ENCODE assay signal across 10 cellular contexts in the genomic region with DNA sequence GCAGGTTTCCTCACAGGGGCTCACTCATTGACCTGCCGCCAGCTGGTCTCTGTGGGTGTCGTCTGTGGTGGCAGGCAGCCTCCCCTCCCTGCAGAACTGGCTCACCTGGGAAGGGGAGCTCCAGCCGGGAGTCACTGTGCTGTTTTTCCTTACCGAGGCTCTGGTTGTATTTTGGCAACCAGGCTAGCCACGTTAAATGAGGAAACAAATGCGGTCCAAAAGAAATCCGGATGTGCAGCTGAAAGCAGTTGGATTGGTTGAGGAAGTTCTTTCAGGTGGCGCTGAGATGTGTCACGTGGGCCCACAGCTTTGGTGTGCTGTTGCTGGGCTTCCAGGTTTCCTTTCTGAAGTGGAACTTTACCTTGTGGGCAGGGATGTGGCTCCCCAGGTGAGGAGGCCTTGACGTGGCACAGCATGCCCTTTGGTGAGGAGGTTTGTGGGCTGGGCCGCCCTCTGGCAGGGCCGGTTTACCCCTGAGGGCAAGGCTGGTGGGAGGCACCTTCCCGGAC. TPM values are rescaled to one million over a fixed set of nuclear protein-coding genes. Genes with fewer than 3 reads are reported as not detected.
A peak's percentile ranks its signal among the peaks of the same experiment; 100 is the strongest.
DNase-seq lines count a peak whose midpoint lies in the region; ATAC-seq and TF ChIP-seq lines count a peak whose summit lies in the region.
"Had no signal": no experiment of that assay in that cellular context is flagged by ENCODE, and none has a peak within 500 bp of the region (broad histone marks: within the 10 kb centered on the region; RNA-seq: fewer than 3 reads in every experiment).

No MANE protein-coding gene starts in this region.

- TF ChIP-seq CTCF in Calu3 (IDR thresholded peaks at IDR 0.05; ENCODE audit: unreplicated experiment) (no peak), left lung (IDR thresholded peaks at IDR 0.05) (no peak)

- no peaks in the 10 kb centered on the region for H3K27me3 Mint-ChIP-seq in Calu3 (ENCODE audit: unreplicated experiment)
- H3K27me3 Mint-ChIP-seq in activated CD4-positive, alpha-beta memory T cell treated with anti-CD3 and anti-CD28 coated beads, Interleukin-2, amount 10 ng/mL, durations not matched to agents 7 days and 5 days = no peaks in the 10 kb centered on the region

- no TSS peak for BruUV-seq in Calu3 (replicated peaks; lab: Mats Ljungman, UMichigan)

- no peak overlapping the region for H3K27ac Mint-ChIP-seq in Calu3 (ENCODE audit: unreplicated experiment)
- no peak overlapping the region for H3K27ac Mint-ChIP-seq in activated CD4-positive, alpha-beta memory T cell treated with anti-CD3 and anti-CD28 coated beads, Interleukin-2, amount 10 ng/mL, durations not matched to agents 7 days and 5 days

- no peaks in the 10 kb centered on the region for H3K36me3 ChIP-seq in left lung
- H3K36me3 ChIP-seq in MG63 = no peaks in the 10 kb centered on the region

- peaks cover 3 to 29% of the 10 kb centered on the region in 2 donors for H3K4me1 ChIP-seq in left lung

- H3K4me3 Mint-ChIP-seq in Calu3 (ENCODE audit: low read depth, unreplicated experiment) = no peak overlapping the region
- H3K4me3 Mint-ChIP-seq in activated CD4-positive, alpha-beta memory T cell treated with anti-CD3 and anti-CD28 coated beads, Interleukin-2, amount 10 ng/mL, durations not matched to agents 7 days and 5 days = no peak overlapping the region

- POLR2A ChIA-PET in activated CD4-positive, alpha-beta memory T cell treated with anti-CD3 and anti-CD28 coated beads, Interleukin-2, amount 10 ng/mL, durations not matched to agents 7 days and 5 days (lab: Charles Lee) = interaction anchor here (0.9 kb wide), 1 partner anchor 14 kb away, joined by 3 read pairs; a partner anchor contains a TSS

- peak; percentile 43 for DNase-seq in Calu3
- DNase-seq in activated CD4-positive, alpha-beta memory T cell treated with anti-CD3 and anti-CD28 coated beads, Interleukin-2, amount 10 ng/mL, durations not matched to agents 7 days and 5 days = peak; percentile 25
- DNase-seq in left lung = peak; percentile 74 to 84
- DNase-seq in NK-92 (lab: John Stamatoyannopoulos, UW; ENCODE audit: unreplicated experiment) = no peak
- DNase-seq in MG63 = no peak
- DNase-seq in DMS53 (lab: John Stamatoyannopoulos, UW) = no peak
- no peak for DNase-seq in NCI-H2227 treated with DMSO at 0.1 percent for 48 hours (lab: John Stamatoyannopoulos, UW)

- H3K9me3 ChIP-seq in left lung (no peaks in the 10 kb centered on the region), MG63 (no peaks in the 10 kb centered on the region)
- H3K9me3 ChIP-seq: ascending aorta had no signal

- H3K9me3 Mint-ChIP-seq in Calu3 (ENCODE audit: low read depth, unreplicated experiment) = no peaks in the 10 kb centered on the region
- no peaks in the 10 kb centered on the region for H3K9me3 Mint-ChIP-seq in activated CD4-positive, alpha-beta memory T cell treated with anti-CD3 and anti-CD28 coated beads, Interleukin-2, amount 10 ng/mL, durations not matched to agents 7 days and 5 days

- CTCF ChIA-PET in Calu3 (lab: Charles Lee) = no interaction called here
- CTCF ChIA-PET in activated CD4-positive, alpha-beta memory T cell treated with anti-CD3 and anti-CD28 coated beads, Interleukin-2, amount 10 ng/mL, durations not matched to agents 7 days and 5 days (lab: Charles Lee) = no interaction called here

- H3K27me3 ChIP-seq in left lung = no peaks in the 10 kb centered on the region
- H3K27me3 ChIP-seq in MG63 = no peaks in the 10 kb centered on the region
- H3K27me3 ChIP-seq: ascending aorta had no signal

- H3K4me1 Mint-ChIP-seq in Calu3 (ENCODE audit: low read depth, unreplicated experiment) = peaks cover 9% of the 10 kb centered on the region
- peaks cover 8% of the 10 kb centered on the region for H3K4me1 Mint-ChIP-seq in activated CD4-positive, alpha-beta memory T cell treated with anti-CD3 and anti-CD28 coated beads, Interleukin-2, amount 10 ng/mL, durations not matched to agents 7 days and 5 days

- ATAC-seq in HG03108 (IDR thresholded peaks at IDR 0.05; ENCODE audit: unreplicated experiment) (peak; percentile 55), left lung (peak; percentile 92)
- ATAC-seq: Panc1 had no signal

- intact Hi-C loops in Calu3 (cut with micrococcal nuclease; ENCODE audit: unreplicated experiment) = no loop called here
- intact Hi-C loops in left lung (cut with DNase I) = no loop called here

- H3K4me3 ChIP-seq in left lung (no peak overlapping the region), MG63 (no peak overlapping the region)
- H3K4me3 ChIP-seq: ascending aorta had no signal

- peak overlapping the region in 1 of 2 donors; percentile 74 for H3K27ac ChIP-seq in left lung
- H3K27ac ChIP-seq: ascending aorta had no signal

- no peaks in the 10 kb centered on the region for H3K36me3 Mint-ChIP-seq in Calu3 (ENCODE audit: insufficient read depth, unreplicated experiment)
- no peaks in the 10 kb centered on the region for H3K36me3 Mint-ChIP-seq in activated CD4-positive, alpha-beta memory T cell treated with anti-CD3 and anti-CD28 coated beads, Interleukin-2, amount 10 ng/mL, durations not matched to agents 7 days and 5 days (ENCODE audit: low read depth)

RNA-seq across cellular contexts. Expression of a gene that starts 14.2 kb away (rescaled TPM):
- total RNA-seq in Calu3 (2022) (6.4 and 6.5 TPM in 2 replicates), left lung (10 to 100 TPM; 15.6 to 18.2 TPM)
- total RNA-seq in activated CD4-positive, alpha-beta memory T cell treated with anti-CD3 and anti-CD28 coated beads, Interleukin-2, amount 10 ng/mL, durations not matched to agents 7 days and 5 days = 1 to 10 TPM; 2.3 to 2.7 TPM
- total RNA-seq in MG63 (2014; rRNA removed; shearing (Covaris generic); ENCODE audit: low replicate concordance) = 2.0 and 7.1 TPM in 2 replicates

Comparison
In these comparisons a context has a peak if more than half of its experiments do, and no peak if none do; other contexts are left out.
1. DNase-seq: peak in Calu3 (single experiment), activated CD4-positive, alpha-beta memory T cell treated with anti-CD3 and anti-CD28 coated beads, Interleukin-2, amount 10 ng/mL, durations not matched to agents 7 days and 5 days (single experiment) and left lung (2 of 2); none in NK-92 (single experiment), MG63 (single experiment), DMS53 (single experiment) and NCI-H2227 treated with DMSO at 0.1 percent for 48 hours (single experiment).